8 cellular contexts compared by ENCODE assay signal in genomic region chr14:49892636-49893308, GRCh38. TPM values are rescaled to one million over a fixed set of nuclear protein-coding genes. Genes with fewer than 3 reads are reported as not detected.
A peak's percentile ranks its signal among the peaks of the same experiment; 100 is the strongest.
DNase-seq lines count a peak whose midpoint lies in the region; ATAC-seq and TF ChIP-seq lines count a peak whose summit lies in the region.

ARF6 (plus strand) TSS chr14:49893082; CDS start chr14:49893737, 655 bp downstream.

- H3K36me3 ChIP-seq in OCI-LY7 (ENCODE audit: insufficient read depth, low read length), result peaks cover 48% of the 10 kb centered on the region
- no peaks in the 10 kb centered on the region for H3K36me3 ChIP-seq in mucosa of descending colon (ENCODE audit: low read depth)

- CTCF ChIA-PET in OCI-LY7 (lab: Charles Lee; ENCODE audit: unreplicated experiment), result interaction anchor here (0.6 to 1.6 kb wide), 5 partner anchors 11 to 110 kb away, joined by 3 to 4 read pairs (median 3); no protein-coding TSS in a partner anchor

- H3K9me3 ChIP-seq in OCI-LY7 (ENCODE audit: low read length), result no peaks in the 10 kb centered on the region
- no peaks in the 10 kb centered on the region for H3K9me3 ChIP-seq in mucosa of descending colon

- peak; percentile 81 for ATAC-seq in GM21526 (IDR thresholded peaks at IDR 0.05; ENCODE audit: low FRiP score, unreplicated experiment)
- peak; percentile 93 for ATAC-seq in mucosa of descending colon

- peak within 1 kb of the TSS; percentile 79; the same call in 1 of the 2 replicates for H2AFZ ChIP-seq in OCI-LY7 (ENCODE audit: low read length)

- intact Hi-C loops in OCI-LY7 (cut with micrococcal nuclease; ENCODE audit: unreplicated experiment), result loop anchor here (1.0 to 2.0 kb wide), 7 partner anchors 30 to 169 kb away; no protein-coding TSS in a partner anchor
- intact Hi-C loops in mucosa of descending colon (cut with DNase I, micrococcal nuclease), result loop anchor here in 1 of 2 donors (10.0 kb wide), 1 partner anchor 72 kb away; no protein-coding TSS in a partner anchor

- H3K4me2 ChIP-seq in OCI-LY7 (ENCODE audit: low read length), result peak within 1 kb of the TSS; percentile 95

- H4K20me1 ChIP-seq in OCI-LY7 (ENCODE audit: insufficient read depth, low read length), result peaks cover 38% of the 10 kb centered on the region

- peaks cover 26% of the 10 kb centered on the region for H3K4me1 ChIP-seq in OCI-LY7 (ENCODE audit: insufficient read depth, low read length, poor library complexity, severe bottlenecking)
- peaks cover 26% of the 10 kb centered on the region for H3K4me1 ChIP-seq in mucosa of descending colon (ENCODE audit: low read depth)

- TF ChIP-seq CTCF in OCI-LY7 (conservative IDR thresholded peaks at IDR 0.05; ENCODE audit: low read length) (no peak), epithelial cell of esophagus (IDR thresholded peaks at IDR 0.05; ENCODE audit: insufficient read depth, low read depth, low read length, missing control alignments) (no peak), mucosa of descending colon (IDR thresholded peaks at IDR 0.05) (peak; percentile 16)

- peak; percentile 90 for DNase-seq in DMS 273 treated with DMSO at 0.1 percent for 48 hours (lab: John Stamatoyannopoulos, UW)
- peak; percentile 83 for DNase-seq in HuH-7.5 (ENCODE audit: low spot score)
- DNase-seq in OCI-LY7 (ENCODE audit: low spot score), result peak; percentile 99
- DNase-seq in activated T-cell treated with anti-CD3 and anti-CD28 coated beads for 24 hours (ENCODE audit: low read depth), result peak; percentile 95
- DNase-seq in epithelial cell of esophagus (ENCODE audit: low read depth), result peak; percentile 97
- DNase-seq in mucosa of descending colon, result peak; percentile 98 to 100 (median 99)
- DNase-seq in stimulated activated CD8-positive, alpha-beta memory T cell treated with anti-CD3 and anti-CD28 coated beads, Interleukin-4, amount 100 ng/mL, for 24 hours (ENCODE audit: low read depth), result peak; percentile 97

- H3K27ac ChIP-seq in OCI-LY7 (ENCODE audit: low read depth, low read length, poor library complexity, severe bottlenecking), result peak within 1 kb of the TSS; percentile 91

- BruUV-seq in OCI-LY7 (replicated peaks; lab: Mats Ljungman, UMichigan), result no TSS peak

- H3K9me2 ChIP-seq in OCI-LY7 (ENCODE audit: insufficient read depth, low read length), result no peaks in the 10 kb centered on the region

- peaks cover 60% of the 10 kb centered on the region for H3K79me2 ChIP-seq in OCI-LY7 (ENCODE audit: insufficient read depth, low read depth, low read length)

- H3K4me3 ChIP-seq in OCI-LY7 (ENCODE audit: low read depth, low read length, poor library complexity, severe bottlenecking) (peak within 1 kb of the TSS; percentile 98), epithelial cell of esophagus (ENCODE audit: low read length) (peak within 1 kb of the TSS; percentile 91), mucosa of descending colon (peak within 1 kb of the TSS; percentile 99)

- POLR2A ChIA-PET in OCI-LY7 (lab: Charles Lee), result interaction anchor here (0.5 to 2.8 kb wide), 22 partner anchors 8 to 224 kb away, joined by 3 to 26 read pairs (median 4); partner anchors contain the start of gene VCPKMT

RNA-seq across cellular contexts. Expression of gene ARF6, which starts in this region (rescaled TPM):
- total RNA-seq in OCI-LY7 (2014; rRNA removed; shearing (Covaris generic)), result 47.6 and 51.0 TPM in 2 replicates
- total RNA-seq in OCI-LY7 (2022) (69.1 and 73.0 TPM in 2 replicates), mucosa of descending colon (100 to 1,000 TPM in 2 of 3 donors, 10 to 100 TPM in 1; 84.3 to 125 (median 123) TPM)

Comparison
In these comparisons a context has a peak if more than half of its experiments do, and no peak if none do; other contexts are left out.
1. Peak in every context shown above with its lines: DNase-seq, ATAC-seq, H3K4me3 ChIP-seq and H3K27ac ChIP-seq.